Comparison of ENCODE assay signal across 8 cellular contexts in genomic region chr7:25124485-25125136, GRCh38. TPM values are rescaled to one million over a fixed set of nuclear protein-coding genes. Genes with fewer than 3 reads are reported as not detected.
A peak's percentile ranks its signal among the peaks of the same experiment; 100 is the strongest.
DNase-seq lines count a peak whose midpoint lies in the region; ATAC-seq and TF ChIP-seq lines count a peak whose summit lies in the region.

No MANE protein-coding gene starts in this region.

- peak overlapping the region; percentile 63 for H3K27ac ChIP-seq in HUES64 (ENCODE audit: low read depth, low read length)
- peak overlapping the region; percentile 82 for H3K27ac ChIP-seq in parathyroid adenoma

- H3K9me3 ChIP-seq in HUES64 (ENCODE audit: insufficient read depth, low read depth, low read length) (no peaks in the 10 kb centered on the region), parathyroid adenoma (ENCODE audit: control insufficient read depth, low read length) (no peaks in the 10 kb centered on the region)

- no peak for TF ChIP-seq CTCF in GM12865 (IDR thresholded peaks at IDR 0.05; ENCODE audit: insufficient read depth, low read depth, low read length, missing control alignments)
- TF ChIP-seq CTCF in parathyroid adenoma (IDR thresholded peaks at IDR 0.05), result no peak

- H2AFZ ChIP-seq in parathyroid adenoma, result peak overlapping the region; percentile 80

- no peaks in the 10 kb centered on the region for H3K4me1 ChIP-seq in HUES64 (ENCODE audit: insufficient read depth, low read length)
- H3K4me1 ChIP-seq in parathyroid adenoma, result no peaks in the 10 kb centered on the region

- peaks cover 11% of the 10 kb centered on the region for H3K79me2 ChIP-seq in parathyroid adenoma

- DNase-seq in GM12865 (ENCODE audit: low read depth), result peak; percentile 37
- peak; percentile 18 for DNase-seq in activated CD8-positive, alpha-beta memory T cell treated with anti-CD3 and anti-CD28 coated beads, Interleukin-2, amount 50 U/mL, for 4 hours
- peak; percentile 41 for DNase-seq in fibroblast of peridontal ligament (ENCODE audit: extremely low read depth)
- DNase-seq in NCI-H2227 treated with DMSO at 0.1 percent for 48 hours (lab: John Stamatoyannopoulos, UW), result no peak

- H3K27me3 ChIP-seq in HUES64 (ENCODE audit: insufficient read depth, low read length) (no peaks in the 10 kb centered on the region), parathyroid adenoma (ENCODE audit: control insufficient read depth, insufficient read depth, low read length) (no peaks in the 10 kb centered on the region)

- H3K36me3 ChIP-seq in HUES64 (ENCODE audit: insufficient read depth, low read length) (peaks cover 41% of the 10 kb centered on the region), parathyroid adenoma (ENCODE audit: control insufficient read depth, insufficient read depth, low read length) (no peaks in the 10 kb centered on the region)

- H3K4me3 ChIP-seq in GM12865 (ENCODE audit: low read depth, low read length), result peak overlapping the region; percentile 92
- H3K4me3 ChIP-seq in HUES64 (ENCODE audit: low read length), result peak overlapping the region; percentile 99
- H3K4me3 ChIP-seq in parathyroid adenoma (ENCODE audit: low read depth, low read length), result peak overlapping the region; percentile 86

- WGBS in HUES64, result under 1% methylated on average over 31 of the region's 31 CpGs

- H3K9ac ChIP-seq in HUES64 (ENCODE audit: low read depth, low read length) (peak overlapping the region; percentile 93), parathyroid adenoma (peak overlapping the region; percentile 39)

- H3K4me2 ChIP-seq in parathyroid adenoma (ENCODE audit: low read length), result peak overlapping the region; percentile 90

- ATAC-seq in GM21717 (IDR thresholded peaks at IDR 0.05; ENCODE audit: unreplicated experiment) (no peak), HG03521 (IDR thresholded peaks at IDR 0.05; ENCODE audit: unreplicated experiment) (no peak)

RNA-seq across cellular contexts. Expression of gene CYCS, which starts 0.4 kb away (rescaled TPM):
- polyA plus RNA-seq in HUES64 (2013, experiment 1 of 2), result 199 TPM
- 216 TPM for polyA plus RNA-seq in HUES64 (2013, experiment 2 of 2)
